Comparison of ENCODE assay signal across 12 cellular contexts in genomic region chr10:102777696-102778530, GRCh38. TPM values are rescaled to one million over a fixed set of nuclear protein-coding genes. Genes with fewer than 3 reads are reported as not detected.
A peak's percentile ranks its signal among the peaks of the same experiment; 100 is the strongest.
DNase-seq lines count a peak whose midpoint lies in the region; ATAC-seq and TF ChIP-seq lines count a peak whose summit lies in the region.
"Had no signal": no experiment of that assay in that cellular context is flagged by ENCODE, and none has a peak within 500 bp of the region (broad histone marks: within the 10 kb centered on the region; RNA-seq: fewer than 3 reads in every experiment).

No MANE protein-coding gene starts in this region.

- no peak overlapping the region for H3T11ph ChIP-seq in H9 (ENCODE audit: low read length)

- H3K9ac ChIP-seq in H9 (ENCODE audit: extremely low read depth, insufficient read length, low read length) = no peak overlapping the region

- intact Hi-C loops in adrenal gland (cut with DNase I) = no loop called here
- intact Hi-C loops in right lobe of liver (cut with DNase I) = no loop called here
- intact Hi-C loops in spleen (cut with DNase I; ENCODE audit: low total_unique reads) = no loop called here

- H4K91ac ChIP-seq in H9 (ENCODE audit: insufficient read length, low read depth, low read length) = no peak overlapping the region

- no peaks in the 10 kb centered on the region for H3K23me2 ChIP-seq in H9 (ENCODE audit: insufficient read length, low read depth, low read length, poor library complexity, severe bottlenecking)

- H3K27ac ChIP-seq in H9 (ENCODE audit: insufficient read length, low read depth, low read length) (no peak overlapping the region), adrenal gland (peak overlapping the region; percentile 89 to 96 (median 93)), right lobe of liver (peak overlapping the region; percentile 90 to 94 (median 91)), spleen (peak overlapping the region in 7 of 8 donors; percentile 46 to 82 (median 77))

- no peak overlapping the region for H3K23ac ChIP-seq in H9 (ENCODE audit: insufficient read length, low read depth, low read length)

- H3K4ac ChIP-seq in H9 (ENCODE audit: low read depth, low read length) = no peak overlapping the region

- no peak overlapping the region for H2AFZ ChIP-seq in H9 (ENCODE audit: low read length)

- H2BK20ac ChIP-seq in H9 (ENCODE audit: low read depth, low read length, poor library complexity, severe bottlenecking) = no peak overlapping the region

- no peak for TF ChIP-seq POLR2A in adrenal gland (IDR thresholded peaks at IDR 0.05)
- no peak for TF ChIP-seq POLR2A in right lobe of liver (IDR thresholded peaks at IDR 0.05)
- TF ChIP-seq POLR2A in spleen (IDR thresholded peaks at IDR 0.05) = no peak

- H3K9me3 Mint-ChIP-seq in H9 = no peaks in the 10 kb centered on the region
- H3K9me3 Mint-ChIP-seq: activated CD4-positive, alpha-beta T cell treated with anti-CD3 and anti-CD28 coated beads, Interleukin-2, amount 10 ng/mL, durations not matched to agents 24 days and 14 days had no signal

- H3K14ac ChIP-seq in H9 (ENCODE audit: insufficient read depth, low read length) = no peak overlapping the region; the same call in 1 of the 2 replicates

- H3K27ac Mint-ChIP-seq in H9 = peak overlapping the region in 2 of 3 experiments; percentile 30 to 46; a peak in 2 of 7 replicates
- H3K27ac Mint-ChIP-seq: activated CD4-positive, alpha-beta T cell treated with anti-CD3 and anti-CD28 coated beads, Interleukin-2, amount 10 ng/mL, durations not matched to agents 24 days and 14 days had no signal

- H2BK12ac ChIP-seq in H9 (ENCODE audit: insufficient read length, low read depth, low read length) = no peak overlapping the region

- no CpG with 5 or more reads among the region's 17 CpGs for WGBS in H9 (ENCODE audit: extremely low coverage, insufficient read length, low lambda C conversion rate)
- 69 to 85% (median 79%) methylated on average over 13 to 17 of the region's 17 CpGs for WGBS in adrenal gland, 4 donors
- 79% methylated on average over 13 of the region's 17 CpGs for WGBS in right lobe of liver (ENCODE audit: insufficient coverage, low coverage, low lambda C conversion rate, missing lambda C conversion rate)
- WGBS in spleen, 5 donors = 77 to 90% (median 86%) methylated on average over 15 to 17 of the region's 17 CpGs

- H3K27me3 Mint-ChIP-seq in H9 (ENCODE audit: low read depth) = no peaks in the 10 kb centered on the region; the same call in 1 of the 2 replicates
- H3K27me3 Mint-ChIP-seq: activated CD4-positive, alpha-beta T cell treated with anti-CD3 and anti-CD28 coated beads, Interleukin-2, amount 10 ng/mL, durations not matched to agents 24 days and 14 days had no signal

- peak; percentile 71 for DNase-seq in H9
- DNase-seq in adrenal gland = no peak
- DNase-seq in right lobe of liver = no peak
- DNase-seq in spleen = no peak
- no peak for DNase-seq in NCI-H2081 treated with DMSO at 0.1 percent for 48 hours (lab: John Stamatoyannopoulos, UW)
- no peak for DNase-seq in left lobe of liver (ENCODE audit: low spot score)
- DNase-seq: activated CD4-positive, alpha-beta T cell treated with anti-CD3 and anti-CD28 coated beads, Interleukin-2, amount 10 ng/mL, durations not matched to agents 24 days and 14 days; NCI-H2029 treated with DMSO at 0.1 percent for 48 hours had no signal

- no peak for ATAC-seq in right lobe of liver
- ATAC-seq in left lobe of liver = no peak
- no peak for ATAC-seq in HG03280 (IDR thresholded peaks at IDR 0.05; ENCODE audit: unreplicated experiment)
- ATAC-seq in HG03095 (IDR thresholded peaks at IDR 0.05; ENCODE audit: unreplicated experiment) = no peak

- H4K20me1 ChIP-seq in H9 (ENCODE audit: control insufficient read depth, insufficient read depth, insufficient read length) = no peaks in the 10 kb centered on the region

- no peak overlapping the region for H4K8ac ChIP-seq in H9 (replicated peaks; ENCODE audit: insufficient read length, low read depth, low read length)

- H3K4me3 Mint-ChIP-seq in H9 = peak overlapping the region in 1 of 2 experiments; percentile 36; a peak in 1 of 5 replicates
- H3K4me3 Mint-ChIP-seq: activated CD4-positive, alpha-beta T cell treated with anti-CD3 and anti-CD28 coated beads, Interleukin-2, amount 10 ng/mL, durations not matched to agents 24 days and 14 days had no signal

- H3K79me2 ChIP-seq in H9 (ENCODE audit: insufficient read depth, low read length) = no peaks in the 10 kb centered on the region

- no peak overlapping the region for H3K4me2 ChIP-seq in H9 (ENCODE audit: insufficient read depth, insufficient read length, low read length)

- peaks cover 31% of the 10 kb centered on the region; the same call in 1 of the 2 replicates for H3K4me1 ChIP-seq in H9 (ENCODE audit: insufficient read depth, low read length)
- peaks cover 91 to 100% of the 10 kb centered on the region in 2 donors for H3K4me1 ChIP-seq in adrenal gland (replicated peaks in 1 of 2)
- peaks cover 6 to 97% (median 43%) of the 10 kb centered on the region in 4 donors for H3K4me1 ChIP-seq in right lobe of liver
- H3K4me1 ChIP-seq in spleen = peaks cover 17 to 100% (median 73%) of the 10 kb centered on the region in 6 donors

- no peaks in the 10 kb centered on the region for H3K9me3 ChIP-seq in H9 (ENCODE audit: control insufficient read depth, low read depth, low read length)
- H3K9me3 ChIP-seq in adrenal gland (replicated peaks in 1 of 3) = no peaks in the 10 kb centered on the region
- no peaks in the 10 kb centered on the region for H3K9me3 ChIP-seq in right lobe of liver
- H3K9me3 ChIP-seq in spleen = no peaks in the 10 kb centered on the region

- no peak overlapping the region for H3K18ac ChIP-seq in H9 (ENCODE audit: insufficient read length, low read depth, low read length)

- H3K36me3 ChIP-seq in adrenal gland (replicated peaks in 1 of 2) (no peaks in the 10 kb centered on the region), right lobe of liver (no peaks in the 10 kb centered on the region), spleen (peaks cover 0 to 28% (median 0%) of the 10 kb centered on the region in 6 donors)

- no peak overlapping the region for H4K5ac ChIP-seq in H9 (ENCODE audit: insufficient read length, low read depth, low read length)

- no peaks in the 10 kb centered on the region for H3K79me1 ChIP-seq in H9 (ENCODE audit: insufficient read depth, low read depth, low read length, poor library complexity, severe bottlenecking)

- H3K36me3 Mint-ChIP-seq in H9 (ENCODE audit: insufficient read depth in 1 of 3, low read depth in 3 of 3) = no peaks in the 10 kb centered on the region

- H2AK5ac ChIP-seq in H9 (ENCODE audit: insufficient read length, low read length) = no peak overlapping the region

- no peak overlapping the region for H2BK5ac ChIP-seq in H9 (ENCODE audit: insufficient read length, low read length)

- H3K4me1 Mint-ChIP-seq in H9 = peaks cover 57 to 64% of the 10 kb centered on the region in 2 experiments

- H3K4me3 ChIP-seq in adrenal gland (no peak overlapping the region), right lobe of liver (no peak overlapping the region), spleen (no peak overlapping the region)

- H2BK120ac ChIP-seq in H9 (ENCODE audit: low read depth, low read length, poor library complexity, severe bottlenecking) = no peak overlapping the region

- TF ChIP-seq CTCF in H9 (conservative IDR thresholded peaks at IDR 0.05) = no peak
- no peak for TF ChIP-seq CTCF in adrenal gland (IDR thresholded peaks at IDR 0.05)
- no peak for TF ChIP-seq CTCF in right lobe of liver (IDR thresholded peaks at IDR 0.05)
- TF ChIP-seq CTCF in spleen (IDR thresholded peaks at IDR 0.05 in 8 of 11, conservative IDR thresholded peaks at IDR 0.05 in 3 of 11) = no peak

- H3K27me3 ChIP-seq in H9 (ENCODE audit: insufficient read depth, low read length) (no peaks in the 10 kb centered on the region), adrenal gland (no peaks in the 10 kb centered on the region), right lobe of liver (no peaks in the 10 kb centered on the region), spleen (replicated peaks in 1 of 7) (no peaks in the 10 kb centered on the region)

- H3K56ac ChIP-seq in H9 (ENCODE audit: insufficient read length, low read depth, low read length) = no peak overlapping the region

- H2BK15ac ChIP-seq in H9 (ENCODE audit: low read depth, low read length) = no peak overlapping the region

RNA-seq across cellular contexts. Expression of gene WBP1L, which starts 34.2 kb away (rescaled TPM):
- 23.8 and 24.5 TPM in 2 replicates for total RNA-seq in H9 (2021)
- 100 to 1,000 TPM in 7 of 8 donors, 10 to 100 TPM in 1; 77.4 to 231 (median 120) TPM for total RNA-seq in adrenal gland
- polyA plus RNA-seq in adrenal gland = 10 to 100 TPM; 38.5 to 48.5 (median 46.7) TPM
- total RNA-seq in right lobe of liver = 10 to 100 TPM; 24.1 to 58.4 (median 32.8) TPM
- 100 to 1,000 TPM in 2 of 7 donors, 10 to 100 TPM in 5; 38.6 to 149 (median 55.4) TPM for total RNA-seq in spleen
- polyA plus RNA-seq in spleen = 10 to 100 TPM; 15.9 to 24.1 (median 16.1) TPM
- 33.0 TPM for total RNA-seq in left lobe of liver

RNA-seq across cellular contexts. Expression of gene CYP17A1, which starts 59.3 kb away (rescaled TPM):
- total RNA-seq in H9 (2021) (not detected in 2 replicates), adrenal gland (over 10,000 TPM in 5 of 8 donors, 1,000 to 10,000 TPM in 3; 5,772 to 29,109 (median 14,288) TPM), right lobe of liver (1 to 10 TPM in 4 of 6 experiments, under 1 TPM in 2; 0.61 to 4.2 (median 1.5) TPM), spleen (1 to 10 TPM in 1 of 7 donors, not detected in 6; 1.0 TPM), left lobe of liver (3.7 TPM)
- polyA plus RNA-seq in adrenal gland (over 10,000 TPM in 2 of 3 donors, 1,000 to 10,000 TPM in 1; 2,313 to 37,742 (median 10,572) TPM), spleen (under 1 TPM in 2 of 3 donors, not detected in 1; 0.20 to 0.30 TPM)
- total RNA-seq: activated CD4-positive, alpha-beta T cell treated with anti-CD3 and anti-CD28 coated beads, Interleukin-2, amount 10 ng/mL, durations not matched to agents 24 days and 14 days; Daoy; fibroblast of villous mesenchyme had no signal

Comparison
In these comparisons a context has a peak if more than half of its experiments do, and no peak if none do; other contexts are left out.
1. RNA of gene CYP17A1, which starts 59.3 kb away (total RNA-seq): 5,772 to 29,109 TPM in adrenal gland; 3.7 TPM in left lobe of liver (single experiment), 0.61 to 4.2 TPM in right lobe of liver, not detected in H9 and 1.0 TPM in spleen; every median in the first group is over 1,000 times any median in the second.